8 cellular contexts compared by ENCODE assay signal in the genomic region with DNA sequence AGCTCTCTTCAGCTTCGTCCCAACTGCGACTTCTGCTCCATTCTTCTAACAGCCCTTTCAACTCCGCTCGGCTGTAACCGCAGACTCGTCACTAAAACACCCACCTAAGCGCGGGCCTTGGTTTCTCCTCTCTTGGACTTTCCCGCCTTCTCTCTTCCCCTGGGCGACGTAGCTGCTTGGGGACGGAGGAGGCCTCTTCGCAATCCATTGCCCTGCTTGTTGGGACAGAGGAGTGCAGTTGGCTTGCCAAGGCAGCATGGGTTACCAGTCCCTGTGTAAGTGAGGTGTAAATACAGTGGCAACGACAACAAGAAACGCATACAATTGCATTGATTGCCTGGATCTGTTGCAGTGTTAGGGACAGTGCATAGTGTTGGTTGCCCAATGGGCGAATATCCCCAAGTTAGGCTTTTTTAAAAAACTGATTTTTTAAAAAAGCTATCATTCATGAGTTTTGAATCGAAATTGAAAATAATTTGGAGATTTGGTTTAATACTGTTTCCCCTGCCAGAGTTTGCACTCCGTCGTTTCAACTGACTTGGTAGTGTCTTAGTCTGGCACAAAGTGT. TPM values are rescaled to one million over a fixed set of nuclear protein-coding genes. Genes with fewer than 3 reads are reported as not detected.
A peak's percentile ranks its signal among the peaks of the same experiment; 100 is the strongest.
DNase-seq lines count a peak whose midpoint lies in the region; ATAC-seq lines count a peak whose summit lies in the region.

No MANE protein-coding gene starts in this region.

- H3K9me3 Mint-ChIP-seq in activated naive CD8-positive, alpha-beta T cell treated with anti-CD3 and anti-CD28 coated beads, Interleukin-2, amount 10 ng/mL, durations not matched to agents 7 days and 5 days, result no peaks in the 10 kb centered on the region

- peak overlapping the region; percentile 98 for H3K27ac Mint-ChIP-seq in activated naive CD8-positive, alpha-beta T cell treated with anti-CD3 and anti-CD28 coated beads, Interleukin-2, amount 10 ng/mL, durations not matched to agents 7 days and 5 days

- peaks cover 24% of the 10 kb centered on the region for H3K4me1 Mint-ChIP-seq in activated naive CD8-positive, alpha-beta T cell treated with anti-CD3 and anti-CD28 coated beads, Interleukin-2, amount 10 ng/mL, durations not matched to agents 7 days and 5 days

- peaks cover 32% of the 10 kb centered on the region for H3K36me3 Mint-ChIP-seq in activated naive CD8-positive, alpha-beta T cell treated with anti-CD3 and anti-CD28 coated beads, Interleukin-2, amount 10 ng/mL, durations not matched to agents 7 days and 5 days

- no peaks in the 10 kb centered on the region for H3K27me3 Mint-ChIP-seq in activated naive CD8-positive, alpha-beta T cell treated with anti-CD3 and anti-CD28 coated beads, Interleukin-2, amount 10 ng/mL, durations not matched to agents 7 days and 5 days

- peak overlapping the region; percentile 94 for H3K9ac ChIP-seq in iPS-20b (ENCODE audit: low read depth, low read length)

- H3K27me3 ChIP-seq in iPS-20b (ENCODE audit: insufficient read depth, low read length), result no peaks in the 10 kb centered on the region

- H3K36me3 ChIP-seq in iPS-20b (ENCODE audit: insufficient read depth, low read depth, low read length), result peaks cover 18% of the 10 kb centered on the region

- in situ Hi-C loops in ACHN (cut with HindIII; ENCODE audit: low pct_ligation_motif_present, low pct_unique_long_range_greater_than_20kb, low sequenced_read_pairs), result no loop called here

- no peak overlapping the region for H3K27ac ChIP-seq in iPS-20b (ENCODE audit: low read length)

- H3K4me3 Mint-ChIP-seq in activated naive CD8-positive, alpha-beta T cell treated with anti-CD3 and anti-CD28 coated beads, Interleukin-2, amount 10 ng/mL, durations not matched to agents 7 days and 5 days, result peak overlapping the region; percentile 88

- peak overlapping the region; percentile 78 for H3K4me3 ChIP-seq in iPS-20b (ENCODE audit: low read length)

- POLR2A ChIA-PET in activated naive CD8-positive, alpha-beta T cell treated with anti-CD3 and anti-CD28 coated beads, Interleukin-2, amount 10 ng/mL, durations not matched to agents 7 days and 5 days (lab: Charles Lee), result interaction anchor here (0.8 to 3.9 kb wide), 17 partner anchors 10 to 151 kb away, joined by 3 to 14 read pairs (median 4); no protein-coding TSS in a partner anchor

- DNase-seq in RKO (ENCODE audit: low spot score), result peak; percentile 92
- DNase-seq in activated naive CD8-positive, alpha-beta T cell treated with anti-CD3 and anti-CD28 coated beads, Interleukin-2, amount 10 ng/mL, durations not matched to agents 7 days and 5 days, result no peak
- DNase-seq in stimulated activated CD4-positive, alpha-beta T cell treated with anti-CD3 and anti-CD28 coated beads, TNF-alpha, amount 100 ng/mL, for 24 hours (ENCODE audit: low read depth in 3 of 3), result peak; percentile 59 to 85 (median 69)
- DNase-seq in ACHN, result no peak
- DNase-seq in D341Med (ENCODE audit: low spot score), result no peak

- peaks cover 7% of the 10 kb centered on the region for H3K4me1 ChIP-seq in iPS-20b (ENCODE audit: insufficient read depth, low read length)

- ATAC-seq in GM18517 (IDR thresholded peaks at IDR 0.05; ENCODE audit: unreplicated experiment), result peak; percentile 44
- peak; percentile 35 for ATAC-seq in HG02938 (IDR thresholded peaks at IDR 0.05; ENCODE audit: unreplicated experiment)
- peak; percentile 57 for ATAC-seq in activated naive CD8-positive, alpha-beta T cell treated with anti-CD3 and anti-CD28 coated beads, Interleukin-2, amount 10 ng/mL, durations not matched to agents 7 days and 5 days (ENCODE audit: low read depth)

- H3K9me3 ChIP-seq in iPS-20b (ENCODE audit: insufficient read depth, low read depth, low read length), result no peaks in the 10 kb centered on the region

RNA-seq across cellular contexts. Expression of a gene that starts 0.5 kb away (rescaled TPM):
- total RNA-seq in activated naive CD8-positive, alpha-beta T cell treated with anti-CD3 and anti-CD28 coated beads, Interleukin-2, amount 10 ng/mL, durations not matched to agents 7 days and 5 days, result 100 to 1,000 TPM; 117 to 118 TPM

Comparison
In these comparisons a context has a peak if more than half of its experiments do, and no peak if none do; other contexts are left out.
1. DNase-seq: peak in RKO (single experiment) and stimulated activated CD4-positive, alpha-beta T cell treated with anti-CD3 and anti-CD28 coated beads, TNF-alpha, amount 100 ng/mL, for 24 hours (3 of 3); none in activated naive CD8-positive, alpha-beta T cell treated with anti-CD3 and anti-CD28 coated beads, Interleukin-2, amount 10 ng/mL, durations not matched to agents 7 days and 5 days (single experiment), ACHN (single experiment) and D341Med (single experiment).
2. Peak in every context shown above with its lines, with median percentiles within 50 percentile points of each other: ATAC-seq.